20 cellular contexts compared by ENCODE assay signal in genomic region chr18:35139517-35139916, GRCh38.
"Had no signal": no experiment of that assay in that cellular context is flagged by ENCODE, and none has a peak within 500 bp of the region (broad histone marks: within the 10 kb centered on the region; RNA-seq: fewer than 3 reads in every experiment).

No MANE protein-coding gene starts in this region.

- H3K4me3 ChIP-seq: adrenal gland had no signal

- H3K27me3 ChIP-seq: adrenal gland had no signal

- H3K27ac ChIP-seq: KMS-11 had no signal

- DNase-seq: activated CD4-positive, alpha-beta memory T cell treated with anti-CD3 and anti-CD28 coated beads, Interleukin-2, amount 10 ng/mL, durations not matched to agents 7 days and 5 days; activated CD4-positive, alpha-beta T cell treated with anti-CD3 and anti-CD28 coated beads, Interleukin-2, amount 50 U/mL, for 1 hour; activated CD4-positive, CD25-positive, alpha-beta regulatory T cell; activated naive CD4-positive, alpha-beta T cell treated with anti-CD3 and anti-CD28 coated beads, Interleukin-2, amount 50 U/mL, for 16 hours; activated naive CD8-positive, alpha-beta T cell treated with anti-CD3 and anti-CD28 coated beads, Interleukin-2, amount 10 ng/mL, durations not matched to agents 7 days and 5 days; activated T-cell treated with anti-CD3 and anti-CD28 coated beads for 4 hours; anterior cingulate cortex; MV-4-11; NCI-H1105; NCI-H1436; NCI-H1694 treated with DMSO at 0.1 percent for 48 hours; NCI-H2029 treated with DMSO at 0.1 percent for 48 hours; NCI-H446; NCI-H524; PC-3; SHP77 treated with DMSO at 0.1 percent for 48 hours; T-helper 17 cell; T1000 had no signal

- ATAC-seq: PC-3, T-helper 17 cell had no signal

- H3K9me3 ChIP-seq: adrenal gland had no signal
